8 cellular contexts compared by ENCODE assay signal in the genomic region with DNA sequence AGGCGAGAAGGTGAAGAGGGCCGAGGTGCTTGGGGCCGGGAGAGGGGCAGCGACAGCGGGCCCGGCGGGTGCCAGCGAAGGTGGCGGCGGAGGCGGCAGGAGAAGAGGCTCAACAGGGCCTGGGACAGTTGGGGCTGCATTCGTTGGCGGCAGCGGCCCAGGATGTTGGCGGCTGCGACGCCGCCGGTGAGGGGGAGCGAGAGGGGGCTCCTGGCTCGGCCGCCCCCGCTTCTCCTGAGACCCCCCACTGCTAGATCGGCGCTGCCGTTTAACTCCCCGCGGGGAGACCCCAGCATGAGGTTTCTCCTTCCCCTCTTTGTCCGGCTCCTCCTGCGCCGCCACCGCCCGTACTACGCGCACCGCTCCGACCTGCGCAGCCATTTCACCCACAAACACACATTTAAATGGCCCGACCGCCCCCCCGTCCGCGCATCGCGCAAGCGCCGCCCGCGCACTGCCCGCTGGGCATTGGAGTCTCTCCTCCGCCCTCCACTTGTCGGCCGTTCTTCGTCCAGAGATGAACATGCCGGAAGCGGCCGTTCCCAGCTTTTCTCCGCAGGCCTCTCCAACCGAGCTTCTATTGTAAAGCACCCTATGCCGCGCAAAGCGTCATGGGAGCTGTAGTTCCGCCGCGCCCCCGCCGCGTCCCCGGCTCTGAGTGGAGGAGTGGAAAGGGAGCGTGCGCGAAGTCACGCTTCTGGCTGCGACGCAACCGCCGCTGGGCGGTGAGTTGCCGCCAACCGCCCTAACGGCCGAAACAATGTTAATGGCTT. TPM values are rescaled to one million over a fixed set of nuclear protein-coding genes. Genes with fewer than 3 reads are reported as not detected.
DNase-seq lines count a peak whose midpoint lies in the region; ATAC-seq and TF ChIP-seq lines count a peak whose summit lies in the region.

A gene (minus strand): TSS at position 589 of the 773 bp plus-strand sequence. CDS start 64 bp downstream, at position 525.

- intact Hi-C loops in activated CD4-positive, alpha-beta T cell treated with anti-CD3 and anti-CD28 coated beads, Interleukin-2, amount 10 ng/mL, durations not matched to agents 24 days and 14 days (cut with micrococcal nuclease) = loop anchor here (1.0 to 5.0 kb wide), 12 partner anchors 10 to 1195 kb away; a partner anchor contains a TSS
- intact Hi-C loops in colonic mucosa (cut with DNase I) (no loop called here), left colon (cut with DNase I, micrococcal nuclease) (no loop called here)

- no peak for TF ChIP-seq CTCF in colonic mucosa (IDR thresholded peaks at IDR 0.05)

- H3K9me3 ChIP-seq in BLaER1 (peaks cover 14% of the 10 kb centered on the region), colonic mucosa (no peaks in the 10 kb centered on the region)

- H3K27ac Mint-ChIP-seq in activated CD4-positive, alpha-beta T cell treated with anti-CD3 and anti-CD28 coated beads, Interleukin-2, amount 10 ng/mL, durations not matched to agents 24 days and 14 days = peak within 1 kb of the TSS; percentile 96

- DNase-seq in NCI-H526 treated with DMSO at 0.1 percent for 48 hours (lab: John Stamatoyannopoulos, UW) (peak; percentile 99), colonic mucosa (peak; percentile 99), left colon (peak; percentile 99 to 100)
- DNase-seq in activated CD4-positive, alpha-beta T cell treated with anti-CD3 and anti-CD28 coated beads, Interleukin-2, amount 10 ng/mL, durations not matched to agents 24 days and 14 days = peak; percentile 100
- DNase-seq in stimulated activated CD4-positive, alpha-beta T cell treated with anti-CD3 and anti-CD28 coated beads, Interleukin-1b, Interleukin-23, amount 100 ng/mL, for 48 hours = peak; percentile 99

- no peaks in the 10 kb centered on the region for H3K9me3 Mint-ChIP-seq in activated CD4-positive, alpha-beta T cell treated with anti-CD3 and anti-CD28 coated beads, Interleukin-2, amount 10 ng/mL, durations not matched to agents 24 days and 14 days

- ATAC-seq in GM19324 (IDR thresholded peaks at IDR 0.05; ENCODE audit: low FRiP score, unreplicated experiment) = peak; percentile 92
- ATAC-seq in HG03469 (IDR thresholded peaks at IDR 0.05; ENCODE audit: unreplicated experiment) = peak; percentile 91
- ATAC-seq in left colon = peak; percentile 83

- peaks cover 21% of the 10 kb centered on the region for H3K4me1 Mint-ChIP-seq in activated CD4-positive, alpha-beta T cell treated with anti-CD3 and anti-CD28 coated beads, Interleukin-2, amount 10 ng/mL, durations not matched to agents 24 days and 14 days

- H4K20me1 ChIP-seq in BLaER1 = peaks cover 40% of the 10 kb centered on the region

- peaks cover 38% of the 10 kb centered on the region for H3K36me3 Mint-ChIP-seq in activated CD4-positive, alpha-beta T cell treated with anti-CD3 and anti-CD28 coated beads, Interleukin-2, amount 10 ng/mL, durations not matched to agents 24 days and 14 days (ENCODE audit: low read depth)

- H3K4me3 Mint-ChIP-seq in activated CD4-positive, alpha-beta T cell treated with anti-CD3 and anti-CD28 coated beads, Interleukin-2, amount 10 ng/mL, durations not matched to agents 24 days and 14 days = peak within 1 kb of the TSS; percentile 96

- H3K4me3 ChIP-seq in BLaER1 (peak within 1 kb of the TSS; percentile 94), colonic mucosa (peak within 1 kb of the TSS; percentile 92)

- no peaks in the 10 kb centered on the region for H3K27me3 Mint-ChIP-seq in activated CD4-positive, alpha-beta T cell treated with anti-CD3 and anti-CD28 coated beads, Interleukin-2, amount 10 ng/mL, durations not matched to agents 24 days and 14 days

- H3K27me3 ChIP-seq in BLaER1 (no peaks in the 10 kb centered on the region), colonic mucosa (no peaks in the 10 kb centered on the region)

- H3K36me3 ChIP-seq in BLaER1 (peaks cover 18% of the 10 kb centered on the region), colonic mucosa (no peaks in the 10 kb centered on the region)

- H3K9ac ChIP-seq in BLaER1 (peak within 1 kb of the TSS; percentile 95), colonic mucosa (ENCODE audit: low read depth in 2 of 2, low read length in 2 of 2) (peak within 1 kb of the TSS; percentile 99)

- H3K4me1 ChIP-seq in BLaER1 (peaks cover 24% of the 10 kb centered on the region), colonic mucosa (no peaks in the 10 kb centered on the region)

- peak within 1 kb of the TSS; percentile 87 for H3K4me2 ChIP-seq in BLaER1

- H3K27ac ChIP-seq in BLaER1 (peak within 1 kb of the TSS; percentile 93), colonic mucosa (peak within 1 kb of the TSS; percentile 94)

RNA-seq across cellular contexts. Expression of the gene that starts here (rescaled TPM):
- total RNA-seq in activated CD4-positive, alpha-beta T cell treated with anti-CD3 and anti-CD28 coated beads, Interleukin-2, amount 10 ng/mL, durations not matched to agents 24 days and 14 days = 20.9 and 21.5 TPM in 2 replicates
- 10 to 100 TPM; 21.7 to 27.4 TPM for total RNA-seq in colonic mucosa
- 10 to 100 TPM; 23.6 to 28.5 TPM for total RNA-seq in left colon

Comparison
In these comparisons a context has a peak if more than half of its experiments do, and no peak if none do; other contexts are left out.
1. Peak in every context shown above with its lines: DNase-seq, ATAC-seq, H3K4me3 ChIP-seq and H3K27ac ChIP-seq.